In the genomic region with DNA sequence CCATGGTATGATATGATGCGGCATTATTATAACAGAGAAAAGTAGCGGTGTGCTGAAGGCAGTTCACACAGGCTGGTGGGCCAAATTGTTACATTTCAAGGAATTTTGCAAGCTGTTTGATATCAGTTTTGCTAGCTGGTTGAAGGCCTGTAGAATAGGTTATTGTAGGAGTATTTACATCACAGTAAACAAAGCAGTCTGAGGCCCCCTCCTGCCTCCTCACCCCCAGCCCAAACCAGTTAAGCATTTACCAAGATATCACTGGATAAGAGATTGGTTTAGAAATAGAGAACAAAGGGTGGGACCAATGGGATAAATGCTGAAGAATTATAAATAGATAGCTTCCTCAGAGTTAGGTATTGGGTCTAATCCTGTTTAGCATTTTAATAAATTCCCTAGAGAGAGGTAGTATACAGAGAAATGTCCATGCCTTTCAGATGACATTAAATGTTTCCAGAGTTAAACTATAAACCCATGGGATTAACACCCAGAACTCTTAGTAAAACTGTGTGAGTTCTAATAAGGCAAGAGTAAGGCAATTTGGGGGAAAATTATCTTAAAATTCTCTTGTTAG, we compare ENCODE assay signal across 16 cellular contexts. TPM values are rescaled to one million over a fixed set of nuclear protein-coding genes. Genes with fewer than 3 reads are reported as not detected.
DNase-seq lines count a peak whose midpoint lies in the region; ATAC-seq, FAIRE-seq and TF ChIP-seq lines count a peak whose summit lies in the region.
"Had no signal": no experiment of that assay in that cellular context is flagged by ENCODE, and none has a peak within 500 bp of the region (broad histone marks: within the 10 kb centered on the region; RNA-seq: fewer than 3 reads in every experiment).

No MANE protein-coding gene starts in this region.

- H3K27me3 ChIP-seq in HUES64 (ENCODE audit: insufficient read depth, low read length) (no peaks in the 10 kb centered on the region), esophagus (ENCODE audit: control insufficient read depth in 1 of 2, insufficient read depth in 2 of 2, low read length in 2 of 2) (no peaks in the 10 kb centered on the region), trophoblast cell (ENCODE audit: insufficient read depth, low read length) (no peaks in the 10 kb centered on the region), spleen (replicated peaks in 1 of 7) (peaks cover 0 to 17% (median 0%) of the 10 kb centered on the region in 7 donors)
- H3K27me3 ChIP-seq: right atrium auricular region had no signal

- H3K23ac ChIP-seq in trophoblast cell (ENCODE audit: low read length), result no peak overlapping the region

- H3K9me3 ChIP-seq in A549 (no peaks in the 10 kb centered on the region), HUES64 (ENCODE audit: insufficient read depth, low read depth, low read length) (no peaks in the 10 kb centered on the region), esophagus (ENCODE audit: control insufficient read depth in 2 of 2, insufficient read depth in 1 of 2, low read depth in 1 of 2, low read length in 1 of 2) (no peaks in the 10 kb centered on the region), trophoblast cell (ENCODE audit: insufficient read depth, low read depth, low read length) (no peaks in the 10 kb centered on the region), spleen (no peaks in the 10 kb centered on the region)
- H3K9me3 ChIP-seq: lower lobe of right lung, right atrium auricular region had no signal

- TF ChIP-seq CTCF in A549 (IDR thresholded peaks at IDR 0.05) (no peak), spleen (IDR thresholded peaks at IDR 0.05 in 8 of 11, conservative IDR thresholded peaks at IDR 0.05 in 3 of 11) (no peak)

- H4K8ac ChIP-seq in trophoblast cell (ENCODE audit: low read depth, low read length), result no peak overlapping the region

- H3K4me1 ChIP-seq in A549, result peaks cover 54% of the 10 kb centered on the region
- H3K4me1 ChIP-seq in HUES64 (ENCODE audit: insufficient read depth, low read length), result peaks cover 62% of the 10 kb centered on the region
- H3K4me1 ChIP-seq in esophagus (ENCODE audit: control insufficient read depth in 2 of 2, insufficient read depth in 2 of 2, low read length in 1 of 2), result peaks cover 0 to 6% of the 10 kb centered on the region in 2 donors
- H3K4me1 ChIP-seq in trophoblast cell (ENCODE audit: control insufficient read depth in 1 of 2, insufficient read depth in 2 of 2, low read length in 2 of 2), result peaks cover 9 to 13% of the 10 kb centered on the region in 2 experiments
- H3K4me1 ChIP-seq in spleen, result peaks cover 0 to 46% (median 18%) of the 10 kb centered on the region in 6 donors

- POLR2A ChIA-PET in A549 (lab: Yijun Ruan, JAX), result interaction anchor here (0.5 kb wide), 1 partner anchor 162 kb away, joined by 3 read pairs; no protein-coding TSS in a partner anchor

- H3K9ac ChIP-seq in HUES64 (ENCODE audit: low read depth, low read length) (no peak overlapping the region), trophoblast cell (ENCODE audit: low read length) (no peak overlapping the region)

- no peak for DNase-seq in A549 (ENCODE audit: low read depth in 1 of 2, low spot score in 1 of 2)
- DNase-seq in trophoblast cell, result no peak
- DNase-seq in spleen, result no peak
- no peak for DNase-seq in dermis blood vessel endothelial cell
- DNase-seq: activated CD4-positive, alpha-beta T cell treated with anti-CD3 and anti-CD28 coated beads for 1 hour; activated naive CD4-positive, alpha-beta T cell treated with anti-CD3 and anti-CD28 coated beads for 36 hours; lower lobe of right lung; NCI-H1092; SHP77; stimulated activated CD4-positive, alpha-beta T cell treated with anti-CD3 and anti-CD28 coated beads, Interleukin-2, amount 100 ng/mL, for 24 hours; T-helper 2 cell had no signal

- no peak overlapping the region for H2AK5ac ChIP-seq in trophoblast cell (ENCODE audit: low read length)

- TF ChIP-seq POLR2A in A549 (IDR thresholded peaks at IDR 0.05; ENCODE audit: low read length) (no peak), spleen (IDR thresholded peaks at IDR 0.05) (no peak)

- H3K18ac ChIP-seq in trophoblast cell (ENCODE audit: low read length), result no peak overlapping the region

- H3K4ac ChIP-seq in trophoblast cell (ENCODE audit: low read depth, low read length), result no peak overlapping the region

- H2AFZ ChIP-seq in trophoblast cell (ENCODE audit: insufficient read depth, low read length, poor library complexity), result no peak overlapping the region

- peak overlapping the region; percentile 29 for H2BK5ac ChIP-seq in trophoblast cell (ENCODE audit: low read depth, low read length, poor library complexity)

- H2BK120ac ChIP-seq in trophoblast cell (ENCODE audit: insufficient read depth, low read length, poor library complexity), result peak overlapping the region; percentile 26

- 93% methylated on average over 2 of the region's 2 CpGs for WGBS in A549 (ENCODE audit: missing lambda C conversion rate)
- 77% methylated on average over 2 of the region's 2 CpGs for WGBS in HUES64
- WGBS in esophagus, 2 donors, result 89 to 93% methylated on average over 2 of the region's 2 CpGs
- no CpG with 5 or more reads among the region's 2 CpGs for WGBS in trophoblast cell (ENCODE audit: extremely low coverage, insufficient coverage, insufficient read length)
- WGBS in spleen, 5 donors, result 94 to 99% (median 97%) methylated on average over 2 of the region's 2 CpGs

- CTCF ChIA-PET in A549 (lab: Yijun Ruan, JAX), result no interaction called here

- intact Hi-C loops in spleen (cut with DNase I; ENCODE audit: low total_unique reads), result loop anchor here (5.0 kb wide), 1 partner anchor 167 kb away; a partner anchor contains a TSS

- no peak overlapping the region for H4K12ac ChIP-seq in trophoblast cell (ENCODE audit: low read depth, low read length)

- TF ChIP-seq RAD21 in A549 (conservative IDR thresholded peaks at IDR 0.05 in 1 of 2, IDR thresholded peaks at IDR 0.05 in 1 of 2), result no peak

- H3K4me3 ChIP-seq in A549 (no peak overlapping the region), HUES64 (ENCODE audit: low read length) (no peak overlapping the region; the same call in 1 of the 2 replicates), esophagus (ENCODE audit: low read depth in 1 of 2, low read length in 2 of 2) (no peak overlapping the region), trophoblast cell (ENCODE audit: low read depth, low read length) (no peak overlapping the region), spleen (no peak overlapping the region)
- H3K4me3 ChIP-seq: lower lobe of right lung, right atrium auricular region had no signal

- peak overlapping the region; percentile 20 for H4K91ac ChIP-seq in trophoblast cell (ENCODE audit: low read depth, low read length)

- H3K79me2 ChIP-seq in trophoblast cell (ENCODE audit: control insufficient read depth, insufficient read depth, low read length, poor library complexity), result peaks cover 6% of the 10 kb centered on the region

- peak overlapping the region; percentile 91 for H3K4me2 ChIP-seq in A549
- H3K4me2 ChIP-seq in trophoblast cell (ENCODE audit: low read length), result no peak overlapping the region

- H3K79me1 ChIP-seq in trophoblast cell (ENCODE audit: low read length), result peaks cover 17% of the 10 kb centered on the region

- FAIRE-seq in A549 (lab: Jason Lieb, UNC), result no peak

- no peak for TF ChIP-seq EP300 in A549 (IDR thresholded peaks at IDR 0.05)

- H3K27ac ChIP-seq in A549 (peak overlapping the region in 1 of 2 experiments; percentile 75; a peak in 3 of 6 replicates), HUES64 (ENCODE audit: low read depth, low read length) (peak overlapping the region; percentile 86; the same call in 1 of the 2 replicates), esophagus (ENCODE audit: low read depth in 2 of 2, low read length in 1 of 2) (peak overlapping the region; percentile 23 to 49), trophoblast cell (ENCODE audit: low read depth, low read length) (peak overlapping the region; percentile 4), spleen (no peak overlapping the region)

- H3K14ac ChIP-seq in trophoblast cell (ENCODE audit: low read length), result no peak overlapping the region

- ATAC-seq in A549 (no peak), HG03521 (IDR thresholded peaks at IDR 0.05; ENCODE audit: unreplicated experiment) (no peak), GM18873 (IDR thresholded peaks at IDR 0.05; ENCODE audit: low FRiP score, unreplicated experiment) (no peak)
- ATAC-seq: lower lobe of right lung had no signal

- H3K36me3 ChIP-seq in HUES64 (ENCODE audit: insufficient read depth, low read length) (no peaks in the 10 kb centered on the region), esophagus (ENCODE audit: control insufficient read depth in 2 of 2, insufficient read depth in 2 of 2, low read length in 1 of 2) (no peaks in the 10 kb centered on the region), trophoblast cell (ENCODE audit: control insufficient read depth in 1 of 2, insufficient read depth in 2 of 2, low read length in 2 of 2) (no peaks in the 10 kb centered on the region), spleen (no peaks in the 10 kb centered on the region)
- H3K36me3 ChIP-seq: lower lobe of right lung, right atrium auricular region had no signal

- peak overlapping the region; percentile 37 for H2BK12ac ChIP-seq in trophoblast cell (ENCODE audit: low read length)

TF ChIP-seq in A549, 52 proteins besides CTCF, POLR2A, EP300 and RAD21 (continues in another document):
- no peak for TF ChIP-seq JUNB (IDR thresholded peaks at IDR 0.05)
- no peak for TF ChIP-seq BHLHE40 (IDR thresholded peaks at IDR 0.05; ENCODE audit: low read depth, low read length)
- no peak for TF ChIP-seq FOXS1 (CRISPR knock-in tag; IDR thresholded peaks at IDR 0.05)
- no peak for TF ChIP-seq FOSL2 (IDR thresholded peaks at IDR 0.05)
- no peak for TF ChIP-seq FOSL2 (CRISPR knock-in tag; IDR thresholded peaks at IDR 0.05)
- no peak for TF ChIP-seq KDM1A (IDR thresholded peaks at IDR 0.05; ENCODE audit: low read depth)
- no peak for TF ChIP-seq CHD2 (IDR thresholded peaks at IDR 0.05; ENCODE audit: low read length, partially characterized antibody)
- TF ChIP-seq, protein P1, sequence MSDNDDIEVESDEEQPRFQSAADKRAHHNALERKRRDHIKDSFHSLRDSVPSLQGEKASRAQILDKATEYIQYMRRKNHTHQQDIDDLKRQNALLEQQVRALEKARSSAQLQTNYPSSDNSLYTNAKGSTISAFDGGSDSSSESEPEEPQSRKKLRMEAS (IDR thresholded peaks at IDR 0.05), result no peak
- no peak for TF ChIP-seq HEYL (CRISPR knock-in tag; IDR thresholded peaks at IDR 0.05)

RNA-seq across cellular contexts. Expression of a gene that starts 2.4 kb away (rescaled TPM):
- polyA plus RNA-seq in A549 (2011; rRNA removed) (7.5 and 10.4 TPM in 2 replicates), A549 (2017; fragmentation: RNase III; extraction: RNeasy Plus Mini Kit Qiagen cat#74134 plus additional on column Dnase treatment) (2.5 to 3.3 TPM (median 2.9 TPM) in 3 replicates), esophagus (10 to 100 TPM; 12.3 to 13.2 TPM), spleen (10 to 100 TPM in 1 of 3 donors, 1 to 10 TPM in 2; 3.5 to 10.5 (median 4.0) TPM)
- polyA plus RNA-seq in A549 (2012; cell fraction: cytosol; rRNA removed), result 2.0 and 2.2 TPM in 2 replicates
- 0.80 and 1.5 TPM in 2 replicates for polyA plus RNA-seq in A549 (2012; cell fraction: nucleus; rRNA removed)
- polyA minus RNA-seq in A549 (2011; rRNA and poly(A)+ RNA removed), result 15.8 and 17.6 TPM in 2 replicates
- polyA plus RNA-seq in HUES64 (2013, experiment 1 of 2), result 37.1 TPM
- 27.4 TPM for polyA plus RNA-seq in HUES64 (2013, experiment 2 of 2)
- 49.4 and 55.3 TPM in 2 replicates for polyA plus RNA-seq in trophoblast cell (2013)
- total RNA-seq in spleen (100 to 1,000 TPM in 3 of 7 donors, 10 to 100 TPM in 4; 67.3 to 116 (median 82.4) TPM), dermis blood vessel endothelial cell (199 and 230 TPM in 2 replicates)

Comparison
In these comparisons a context has a peak if more than half of its experiments do, and no peak if none do; other contexts are left out.
1. H3K27ac ChIP-seq: peak in HUES64 (single experiment), esophagus (2 of 2) and trophoblast cell (single experiment); none in spleen (0 of 8).